19 cellular contexts compared by ENCODE assay signal in genomic region chrX:150406559-150406958, GRCh38.
"Had no signal": no experiment of that assay in that cellular context is flagged by ENCODE, and none has a peak within 500 bp of the region (broad histone marks: within the 10 kb centered on the region; RNA-seq: fewer than 3 reads in every experiment).

No MANE protein-coding gene starts in this region.

- H3K27ac Mint-ChIP-seq: immature natural killer cell; naive thymus-derived CD8-positive, alpha-beta T cell; nephron progenitor cell; stimulated activated effector memory CD8-positive, alpha-beta T cell treated with anti-CD3 and anti-CD28 coated beads, Interleukin-12 subunit alpha, Interleukin-12 subunit beta, amount 100 ng/mL, for 72 hours had no signal

- H3K4me3 Mint-ChIP-seq: immature natural killer cell; naive thymus-derived CD8-positive, alpha-beta T cell; nephron progenitor cell; stimulated activated effector memory CD8-positive, alpha-beta T cell treated with anti-CD3 and anti-CD28 coated beads, Interleukin-12 subunit alpha, Interleukin-12 subunit beta, amount 100 ng/mL, for 72 hours had no signal

- DNase-seq: dorsolateral prefrontal cortex; effector CD4-positive, alpha-beta T cell; hypothalamus; immature natural killer cell; left ventricle myocardium superior; lower lobe of right lung; naive thymus-derived CD8-positive, alpha-beta T cell; nephron progenitor cell; occipital lobe; ovary; posterior cingulate gyrus; psoas muscle; right cardiac atrium; sigmoid colon; stimulated activated CD4-positive, alpha-beta T cell treated with anti-CD3 and anti-CD28 coated beads, Interleukin-2, amount 100 ng/mL, for 24 hours; stimulated activated CD4-positive, alpha-beta T cell treated with anti-CD3 and anti-CD28 coated beads, Interleukin-4, amount 100 ng/mL, for 24 hours; stimulated activated naive CD4-positive, alpha-beta T cell treated with Interleukin-2 at 50 U/mL for 16 hours; upper lobe of left lung had no signal

- H3K4me1 Mint-ChIP-seq: nephron progenitor cell had no signal

- H3K27me3 Mint-ChIP-seq: naive thymus-derived CD8-positive, alpha-beta T cell had no signal

- H3K9me3 Mint-ChIP-seq: stimulated activated effector memory CD8-positive, alpha-beta T cell treated with anti-CD3 and anti-CD28 coated beads, Interleukin-12 subunit alpha, Interleukin-12 subunit beta, amount 100 ng/mL, for 72 hours had no signal

- H3K36me3 Mint-ChIP-seq: immature natural killer cell; naive thymus-derived CD8-positive, alpha-beta T cell; stimulated activated effector memory CD8-positive, alpha-beta T cell treated with anti-CD3 and anti-CD28 coated beads, Interleukin-12 subunit alpha, Interleukin-12 subunit beta, amount 100 ng/mL, for 72 hours had no signal
